8 cellular contexts compared by ENCODE assay signal in the genomic region with DNA sequence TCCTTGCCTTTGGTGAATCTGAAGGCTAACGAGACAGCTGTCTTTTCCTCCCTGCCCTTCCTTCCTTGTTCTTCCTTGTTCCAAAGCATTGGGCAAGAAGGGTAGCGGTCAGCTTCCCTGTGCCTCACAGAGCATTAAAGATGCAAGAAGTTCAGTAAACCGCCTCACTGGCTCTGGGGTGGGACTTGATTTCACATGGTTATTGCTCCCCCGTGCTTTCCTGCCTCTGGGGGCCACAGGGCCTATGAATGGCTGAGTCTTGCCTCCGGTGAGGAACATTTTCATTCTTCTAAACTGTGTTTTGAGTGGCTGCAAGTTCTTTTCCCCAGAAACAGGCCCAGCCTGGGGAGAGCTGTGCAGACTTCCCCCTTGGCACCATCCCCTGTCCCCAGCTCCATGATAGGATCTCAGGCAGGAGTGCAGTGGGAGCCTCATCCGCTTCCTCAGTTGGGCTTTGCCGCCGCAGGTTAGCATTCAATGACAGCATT. TPM values are rescaled to one million over a fixed set of nuclear protein-coding genes. Genes with fewer than 3 reads are reported as not detected.
DNase-seq lines count a peak whose midpoint lies in the region; ATAC-seq and TF ChIP-seq lines count a peak whose summit lies in the region.

No MANE protein-coding gene starts in this region.

- peaks cover 76 to 80% (median 79%) of the 10 kb centered on the region in 3 donors for H3K4me1 Mint-ChIP-seq in T-cell

- CTCF ChIA-PET in T-cell (lab: Charles Lee): interaction anchor here (0.5 to 1.7 kb wide), 5 partner anchors 9 to 106 kb away, joined by 3 to 6 read pairs (median 4); no protein-coding TSS in a partner anchor

- POLR2A ChIA-PET in T-cell (lab: Charles Lee): interaction anchor here (0.6 to 1.1 kb wide), 2 partner anchors 13 to 27 kb away, joined by 3 to 4 read pairs; no protein-coding TSS in a partner anchor

- no peaks in the 10 kb centered on the region for H3K36me3 ChIP-seq in GM06990 (ENCODE audit: control insufficient read depth, insufficient read depth, low read length)
- no peaks in the 10 kb centered on the region for H3K36me3 ChIP-seq in neutrophil

- H3K4me1 ChIP-seq in neutrophil (ENCODE audit: control insufficient read depth in 1 of 2, insufficient read depth in 1 of 2, low read depth in 1 of 2, low read length in 1 of 2): peaks cover 35 to 36% of the 10 kb centered on the region in 2 experiments

- ATAC-seq in T-cell (replicated peaks in 1 of 4) (no peak), HG03025 (IDR thresholded peaks at IDR 0.05; ENCODE audit: low FRiP score, unreplicated experiment) (no peak), GM21515 (IDR thresholded peaks at IDR 0.05; ENCODE audit: unreplicated experiment) (no peak)

- H3K4me3 Mint-ChIP-seq in T-cell: peak overlapping the region; percentile 91 to 93 (median 91)

- no peaks in the 10 kb centered on the region for H3K9me3 Mint-ChIP-seq in T-cell

- H3K27me3 Mint-ChIP-seq in T-cell: no peaks in the 10 kb centered on the region

- no peak for TF ChIP-seq CTCF in GM06990 (IDR thresholded peaks at IDR 0.05; ENCODE audit: insufficient read depth, low read length, poor library complexity, severe bottlenecking)
- TF ChIP-seq CTCF in fibroblast of the aortic adventitia (IDR thresholded peaks at IDR 0.05; ENCODE audit: insufficient read depth, low read length): no peak
- no peak for TF ChIP-seq CTCF in neutrophil (IDR thresholded peaks at IDR 0.05)

- H3K27me3 ChIP-seq in GM06990 (replicated peaks; ENCODE audit: control insufficient read depth, insufficient read depth, low read length) (no peaks in the 10 kb centered on the region), neutrophil (no peaks in the 10 kb centered on the region)

- H3K27ac ChIP-seq in neutrophil: peak overlapping the region; percentile 84

- DNase-seq in GM06990 (ENCODE audit: extremely low read depth, insufficient read length) (no peak), T-cell (no peak), fibroblast of the aortic adventitia (ENCODE audit: low read depth) (peak; percentile 41), NCI-H2171 (lab: John Stamatoyannopoulos, UW) (no peak)
- no peak for DNase-seq in stimulated activated CD4-positive, alpha-beta T cell treated with anti-CD3 and anti-CD28 coated beads, Interleukin-4, amount 100 ng/mL, for 1 hour

- peak overlapping the region; percentile 70 for H3K4me3 ChIP-seq in GM06990 (replicated peaks; ENCODE audit: low read depth, low read length)
- peak overlapping the region; percentile 81 for H3K4me3 ChIP-seq in fibroblast of the aortic adventitia (ENCODE audit: low read depth, low read length)
- H3K4me3 ChIP-seq in neutrophil (ENCODE audit: low read depth in 1 of 2, low read length in 1 of 2): peak overlapping the region; percentile 84 to 85

- H3K36me3 Mint-ChIP-seq in T-cell: peaks cover 2% of the 10 kb centered on the region

- H3K9me3 ChIP-seq in neutrophil: no peaks in the 10 kb centered on the region

- H3K27ac Mint-ChIP-seq in T-cell: peak overlapping the region; percentile 82 to 90

RNA-seq across cellular contexts. Expression of gene YPEL2, which starts 1.5 kb away (rescaled TPM):
- 10 to 100 TPM; 29.7 to 58.5 (median 52.0) TPM for total RNA-seq in T-cell
- 10.8 and 22.7 TPM in 2 replicates for total RNA-seq in fibroblast of the aortic adventitia (ENCODE audit: low replicate concordance)
